ENCODE assay signal across 8 cellular contexts in genomic region chr13:39607876-39608275, GRCh38.
"Had no signal": no experiment of that assay in that cellular context is flagged by ENCODE, and none has a peak within 500 bp of the region (broad histone marks: within the 10 kb centered on the region; RNA-seq: fewer than 3 reads in every experiment).

No MANE protein-coding gene starts in this region.

- H3K4me3 Mint-ChIP-seq: GM23338, H9, HFFc6 had no signal

- H3K27ac Mint-ChIP-seq: GM23338, H9, HFFc6 had no signal

- H3K9me3 Mint-ChIP-seq: GM23338, H9, HFFc6 had no signal

- H3K4me3 ChIP-seq: GM23248, GM23338, HAP-1 had no signal

- ATAC-seq: GM23338 had no signal

- H3K27ac ChIP-seq: GM23248 had no signal

- H3K4me2 ChIP-seq: GM23338 had no signal

- H3K9ac ChIP-seq: GM23248 had no signal

- DNase-seq: GM23248, GOT3, H7, H9, HCEC 1CT, HFFc6 had no signal

- H3K9me3 ChIP-seq: HAP-1 had no signal

- H2AFZ ChIP-seq: GM23248, GM23338 had no signal

- H3K36me3 ChIP-seq: HAP-1 had no signal
